Comparison of ENCODE assay signal across 15 cellular contexts in genomic region chr16:50271148-50272041, GRCh38. TPM values are rescaled to one million over a fixed set of nuclear protein-coding genes. Genes with fewer than 3 reads are reported as not detected.
DNase-seq lines count a peak whose midpoint lies in the region; ATAC-seq and TF ChIP-seq lines count a peak whose summit lies in the region.
"Had no signal": no experiment of that assay in that cellular context is flagged by ENCODE, and none has a peak within 500 bp of the region (broad histone marks: within the 10 kb centered on the region; RNA-seq: fewer than 3 reads in every experiment).

No MANE protein-coding gene starts in this region.

- DNase-seq in T-helper 1 cell, result no peak
- DNase-seq in CD4-positive, alpha-beta T cell, result no peak
- DNase-seq in naive thymus-derived CD4-positive, alpha-beta T cell, result no peak
- DNase-seq in GM23338 (ENCODE audit: low spot score), result no peak
- DNase-seq in superior temporal gyrus (ENCODE audit: extremely low spot score), result no peak
- DNase-seq: 8988T; activated CD4-positive, alpha-beta T cell treated with anti-CD3 and anti-CD28 coated beads for 48 hours; islet precursor cell; NCI-H2029; NCI-H526; stimulated activated CD4-positive, alpha-beta T cell treated with anti-CD3 and anti-CD28 coated beads, Interleukin-2, amount 100 ng/mL, for 48 hours had no signal

- H3K4me2 ChIP-seq in GM23338, result no peak overlapping the region

- no peak for TF ChIP-seq CTCF in CD4-positive, alpha-beta T cell (IDR thresholded peaks at IDR 0.05)
- TF ChIP-seq CTCF in GM23338 (conservative IDR thresholded peaks at IDR 0.05; ENCODE audit: low read depth in 2 of 2), result no peak

- H3K9me3 ChIP-seq in CD4-positive, alpha-beta T cell (ENCODE audit: control insufficient read depth, low read length), result no peaks in the 10 kb centered on the region
- no peaks in the 10 kb centered on the region for H3K9me3 ChIP-seq in naive thymus-derived CD4-positive, alpha-beta T cell (ENCODE audit: control insufficient read depth in 2 of 3, low read length in 3 of 3)
- H3K9me3 ChIP-seq: upper lobe of right lung had no signal

- no peak for ATAC-seq in CD4-positive, alpha-beta T cell (ENCODE audit: poor library complexity)
- no peak for ATAC-seq in naive thymus-derived CD4-positive, alpha-beta T cell
- ATAC-seq in GM19455 (IDR thresholded peaks at IDR 0.05; ENCODE audit: unreplicated experiment), result no peak
- ATAC-seq in GM23338, result no peak

- H3K27ac ChIP-seq in CD4-positive, alpha-beta T cell (ENCODE audit: low read depth, low read length), result peak overlapping the region; percentile 93
- H3K27ac ChIP-seq in naive thymus-derived CD4-positive, alpha-beta T cell (ENCODE audit: low read depth, low read length), result peak overlapping the region; percentile 88
- no peak overlapping the region for H3K27ac ChIP-seq in GM23338 (ENCODE audit: low read depth)
- H3K27ac ChIP-seq: upper lobe of right lung had no signal

- H3K27ac Mint-ChIP-seq in T-helper 1 cell treated with Interleukin-12 subunit alpha and Interleukin-12 subunit beta and Interleukin-4 antibody, amounts not matched to agents 30 μg/mL and 1 μg/mL, for 36 hours, result peak overlapping the region; percentile 49
- H3K27ac Mint-ChIP-seq in CD4-positive, alpha-beta T cell, result peak overlapping the region; percentile 100
- H3K27ac Mint-ChIP-seq in activated naive CD8-positive, alpha-beta T cell, result peak overlapping the region; percentile 84
- H3K27ac Mint-ChIP-seq in naive thymus-derived CD4-positive, alpha-beta T cell, result peak overlapping the region in 8 of 9 donors; percentile 55 to 99 (median 97)
- H3K27ac Mint-ChIP-seq in GM23338, result no peak overlapping the region; the same call in 1 of the 2 replicates

- H3K27me3 Mint-ChIP-seq in T-helper 1 cell treated with Interleukin-12 subunit alpha and Interleukin-12 subunit beta and Interleukin-4 antibody, amounts not matched to agents 30 μg/mL and 1 μg/mL, for 36 hours (ENCODE audit: low read depth), result no peaks in the 10 kb centered on the region
- H3K27me3 Mint-ChIP-seq in CD4-positive, alpha-beta T cell, result no peaks in the 10 kb centered on the region
- no peaks in the 10 kb centered on the region for H3K27me3 Mint-ChIP-seq in activated naive CD8-positive, alpha-beta T cell
- no peaks in the 10 kb centered on the region for H3K27me3 Mint-ChIP-seq in naive thymus-derived CD4-positive, alpha-beta T cell
- peaks cover 9% of the 10 kb centered on the region for H3K27me3 Mint-ChIP-seq in GM23338 (ENCODE audit: insufficient read depth, low read depth, poor library complexity)

- no peak overlapping the region for H3K4me3 ChIP-seq in naive thymus-derived CD4-positive, alpha-beta T cell (ENCODE audit: low read length)
- H3K4me3 ChIP-seq in GM23338, result no peak overlapping the region
- H3K4me3 ChIP-seq: upper lobe of right lung had no signal

- peaks cover 76 to 77% of the 10 kb centered on the region in 2 donors for H3K4me1 ChIP-seq in naive thymus-derived CD4-positive, alpha-beta T cell (ENCODE audit: control insufficient read depth in 2 of 2, insufficient read depth in 2 of 2, low read length in 2 of 2)
- H3K4me1 ChIP-seq in GM23338 (ENCODE audit: insufficient read depth), result peaks cover 6% of the 10 kb centered on the region; the same call in 1 of the 2 replicates

- no peak overlapping the region for H3K4me3 Mint-ChIP-seq in T-helper 1 cell treated with Interleukin-12 subunit alpha and Interleukin-12 subunit beta and Interleukin-4 antibody, amounts not matched to agents 30 μg/mL and 1 μg/mL, for 36 hours
- peak overlapping the region; percentile 78 for H3K4me3 Mint-ChIP-seq in CD4-positive, alpha-beta T cell
- H3K4me3 Mint-ChIP-seq in activated naive CD8-positive, alpha-beta T cell, result peak overlapping the region; percentile 65
- H3K4me3 Mint-ChIP-seq in naive thymus-derived CD4-positive, alpha-beta T cell, result peak overlapping the region; percentile 45 to 98 (median 87)
- H3K4me3 Mint-ChIP-seq in GM23338, result no peak overlapping the region

- no peaks in the 10 kb centered on the region for H3K27me3 ChIP-seq in CD4-positive, alpha-beta T cell (ENCODE audit: control insufficient read depth, insufficient read depth, low read length)
- H3K27me3 ChIP-seq in naive thymus-derived CD4-positive, alpha-beta T cell (ENCODE audit: control insufficient read depth in 2 of 2, insufficient read depth in 2 of 2, low read length in 2 of 2), result no peaks in the 10 kb centered on the region
- H3K27me3 ChIP-seq in GM23338 (ENCODE audit: insufficient read depth), result no peaks in the 10 kb centered on the region
- H3K27me3 ChIP-seq: upper lobe of right lung had no signal

- peaks cover 66% of the 10 kb centered on the region for H3K4me1 Mint-ChIP-seq in T-helper 1 cell treated with Interleukin-12 subunit alpha and Interleukin-12 subunit beta and Interleukin-4 antibody, amounts not matched to agents 30 μg/mL and 1 μg/mL, for 36 hours (ENCODE audit: low read depth)
- H3K4me1 Mint-ChIP-seq in CD4-positive, alpha-beta T cell (ENCODE audit: low read depth), result peaks cover 94% of the 10 kb centered on the region
- H3K4me1 Mint-ChIP-seq in activated naive CD8-positive, alpha-beta T cell (ENCODE audit: low read depth), result peaks cover 86% of the 10 kb centered on the region
- peaks cover 64 to 90% (median 83%) of the 10 kb centered on the region in 7 donors for H3K4me1 Mint-ChIP-seq in naive thymus-derived CD4-positive, alpha-beta T cell
- peaks cover 7% of the 10 kb centered on the region for H3K4me1 Mint-ChIP-seq in GM23338

- H2AFZ ChIP-seq in GM23338, result no peak overlapping the region

- H3K36me3 Mint-ChIP-seq in T-helper 1 cell treated with Interleukin-12 subunit alpha and Interleukin-12 subunit beta and Interleukin-4 antibody, amounts not matched to agents 30 μg/mL and 1 μg/mL, for 36 hours (ENCODE audit: low read depth), result peaks cover 31% of the 10 kb centered on the region
- peaks cover 60% of the 10 kb centered on the region for H3K36me3 Mint-ChIP-seq in CD4-positive, alpha-beta T cell (ENCODE audit: low read depth)
- peaks cover 3% of the 10 kb centered on the region for H3K36me3 Mint-ChIP-seq in activated naive CD8-positive, alpha-beta T cell
- peaks cover 0 to 24% (median 3%) of the 10 kb centered on the region in 5 donors for H3K36me3 Mint-ChIP-seq in naive thymus-derived CD4-positive, alpha-beta T cell
- no peaks in the 10 kb centered on the region for H3K36me3 Mint-ChIP-seq in GM23338 (ENCODE audit: low read depth)

- no peaks in the 10 kb centered on the region for H3K9me3 Mint-ChIP-seq in T-helper 1 cell treated with Interleukin-12 subunit alpha and Interleukin-12 subunit beta and Interleukin-4 antibody, amounts not matched to agents 30 μg/mL and 1 μg/mL, for 36 hours
- no peaks in the 10 kb centered on the region for H3K9me3 Mint-ChIP-seq in CD4-positive, alpha-beta T cell
- no peaks in the 10 kb centered on the region for H3K9me3 Mint-ChIP-seq in activated naive CD8-positive, alpha-beta T cell (ENCODE audit: low read depth)
- H3K9me3 Mint-ChIP-seq in naive thymus-derived CD4-positive, alpha-beta T cell, result no peaks in the 10 kb centered on the region
- H3K9me3 Mint-ChIP-seq in GM23338, result no peaks in the 10 kb centered on the region

- H3F3A ChIP-seq in GM23338 (replicated peaks; ENCODE audit: low read depth), result no peaks in the 10 kb centered on the region

- CTCF ChIA-PET in CD4-positive, alpha-beta T cell (lab: Charles Lee), result interaction anchor here (1.2 to 1.3 kb wide), 3 partner anchors 58 to 98 kb away, joined by 3 to 4 read pairs (median 3); partner anchors contain the start of gene BRD7
- CTCF ChIA-PET in naive thymus-derived CD4-positive, alpha-beta T cell (lab: Charles Lee), result interaction anchor here (1.6 kb wide), 1 partner anchor 246 kb away, joined by 3 read pairs; the partner anchor contains the start of gene CNEP1R1

- POLR2A ChIA-PET in CD4-positive, alpha-beta T cell (lab: Charles Lee), result interaction anchor here (4.1 kb wide), 1 partner anchor 12 kb away, joined by 40 read pairs; no protein-coding TSS in a partner anchor
- POLR2A ChIA-PET in naive thymus-derived CD4-positive, alpha-beta T cell (lab: Charles Lee), result interaction anchor here (19.1 kb wide), 1 partner anchor 8 kb away, joined by 257 read pairs; no protein-coding TSS in a partner anchor

- H3K36me3 ChIP-seq in naive thymus-derived CD4-positive, alpha-beta T cell (ENCODE audit: control insufficient read depth in 2 of 3, insufficient read depth in 3 of 3, low read length in 3 of 3), result peaks cover 0 to 20% (median 0%) of the 10 kb centered on the region in 3 experiments
- no peaks in the 10 kb centered on the region for H3K36me3 ChIP-seq in GM23338 (ENCODE audit: insufficient read depth)
- H3K36me3 ChIP-seq: upper lobe of right lung had no signal

- H4K20me1 ChIP-seq in GM23338 (replicated peaks; ENCODE audit: insufficient read depth), result no peaks in the 10 kb centered on the region

- no peaks in the 10 kb centered on the region for H3K9me2 ChIP-seq in GM23338 (ENCODE audit: insufficient read depth)

- intact Hi-C loops in CD4-positive, alpha-beta T cell (cut with DNase I, micrococcal nuclease), result loop anchor here in 1 of 2 experiments (10.0 kb wide), 1 partner anchor 117 kb away; the partner anchor contains the start of gene TENT4B
- intact Hi-C loops in naive thymus-derived CD4-positive, alpha-beta T cell (cut with micrococcal nuclease), result loop anchor here (5.0 to 10.0 kb wide), 2 partner anchors 247 to 411 kb away; partner anchors contain the start of genes CNEP1R1 (in 1 of the 2) and SNX20 (in 1 of the 2)

- H3K79me2 ChIP-seq in GM23338 (replicated peaks; ENCODE audit: insufficient read depth), result no peaks in the 10 kb centered on the region

TF ChIP-seq in GM23338, 12 proteins besides CTCF, POLR2A, EP300 and RAD21 (continues in another document):
- TF ChIP-seq NANOG (IDR thresholded peaks at IDR 0.05; ENCODE audit: borderline replicate concordance) (no peak), ZNF331 (CRISPR knock-in tag; IDR thresholded peaks at IDR 0.05; ENCODE audit: low read depth) (no peak), JUNB (IDR thresholded peaks at IDR 0.05; ENCODE audit: unreplicated experiment) (no peak), CREB1 (CRISPR knock-in tag; IDR thresholded peaks at IDR 0.05; ENCODE audit: low read depth) (no peak), POLR2AphosphoS5 (IDR thresholded peaks at IDR 0.05; ENCODE audit: low read depth) (no peak), EZH2phosphoT487 (IDR thresholded peaks at IDR 0.05; ENCODE audit: unreplicated experiment) (no peak)

RNA-seq across cellular contexts. Expression of gene ADCY7, which starts 5.0 kb away (rescaled TPM):
- total RNA-seq in CD4-positive, alpha-beta T cell, result 100 to 1,000 TPM; 136 to 147 TPM
- 100 to 1,000 TPM; 179 to 326 (median 208) TPM for total RNA-seq in naive thymus-derived CD4-positive, alpha-beta T cell
- 10 to 100 TPM; 62.6 to 85.7 TPM for polyA plus RNA-seq in naive thymus-derived CD4-positive, alpha-beta T cell
- 10.5 and 10.8 TPM in 2 replicates for total RNA-seq in GM23338 (2014; rRNA removed; shearing (Covaris generic))
- 2.4 and 2.5 TPM in 2 replicates for polyA plus RNA-seq in GM23338 (2016; fragmentation: Nextera tagmentation; extraction: Ambion mirVana)

Comparison
In these comparisons a context has a peak if more than half of its experiments do, and no peak if none do; other contexts are left out.
1. H3K4me3 Mint-ChIP-seq: peak in CD4-positive, alpha-beta T cell (single experiment), activated naive CD8-positive, alpha-beta T cell (single experiment) and naive thymus-derived CD4-positive, alpha-beta T cell (10 of 10); none in T-helper 1 cell treated with Interleukin-12 subunit alpha and Interleukin-12 subunit beta and Interleukin-4 antibody, amounts not matched to agents 30 μg/mL and 1 μg/mL, for 36 hours (single experiment) and GM23338 (single experiment).
2. RNA of gene ADCY7, which starts 5.0 kb away (total RNA-seq): 179 to 326 TPM in naive thymus-derived CD4-positive, alpha-beta T cell and 136 to 147 TPM in CD4-positive, alpha-beta T cell; 10.5 to 10.8 TPM in GM23338; every median in the first group is over 10 times any median in the second.